16 cellular contexts compared by ENCODE assay signal in genomic region chr16:84907046-84907445, GRCh38.
"Had no signal": no experiment of that assay in that cellular context is flagged by ENCODE, and none has a peak within 500 bp of the region (broad histone marks: within the 10 kb centered on the region; RNA-seq: fewer than 3 reads in every experiment).

No MANE protein-coding gene starts in this region.

- H3K4me1 ChIP-seq: gastrocnemius medialis, sigmoid colon had no signal

- H3K36me3 Mint-ChIP-seq: activated naive CD4-positive, alpha-beta T cell treated with anti-CD3 and anti-CD28 coated beads, Interleukin-2, amount 50 U/mL, for 72 hours had no signal

- H3K9me3 Mint-ChIP-seq: activated naive CD4-positive, alpha-beta T cell treated with anti-CD3 and anti-CD28 coated beads, Interleukin-2, amount 50 U/mL, for 72 hours; activated T-cell treated with anti-CD3 and anti-CD28 coated beads, Interleukin-2, amount 50 U/mL, for 72 hours; neural crest cell had no signal

- H3K4me3 ChIP-seq: adrenal gland, gastrocnemius medialis, lung, ovary, sigmoid colon, tibial nerve had no signal

- ATAC-seq: activated naive CD4-positive, alpha-beta T cell treated with anti-CD3 and anti-CD28 coated beads, Interleukin-2, amount 50 U/mL, for 72 hours; activated T-cell treated with anti-CD3 and anti-CD28 coated beads, Interleukin-2, amount 50 U/mL, for 72 hours; stimulated activated naive CD8-positive, alpha-beta T cell treated with anti-CD3 and anti-CD28 coated beads, Interleukin-15, Interleukin-2, amounts not matched to agents 100 U/mL and 50 U/mL, for 24 hours had no signal

- H3K36me3 ChIP-seq: adrenal gland, gastrocnemius medialis, ovary had no signal

- H3K27ac ChIP-seq: ovary had no signal

- H3K27me3 ChIP-seq: adrenal gland, gastrocnemius medialis, ovary, sigmoid colon, tibial nerve had no signal

- DNase-seq: activated CD4-positive, alpha-beta T cell treated with anti-CD3 and anti-CD28 coated beads, Interleukin-2, amount 50 U/mL, for 4 hours; activated gamma-delta T cell treated with Interleukin-2 at 50 U/mL for 16 hours; activated T-cell treated with anti-CD3 and anti-CD28 coated beads, Interleukin-2, amount 50 U/mL, for 72 hours; central memory CD4-positive, alpha-beta T cell; stimulated activated CD4-positive, alpha-beta T cell treated with anti-CD3 and anti-CD28 coated beads, Interleukin-12 subunit alpha, Interleukin-12 subunit beta, amount 100 ng/mL, for 4 hours; stimulated activated CD4-positive, alpha-beta T cell treated with anti-CD3 and anti-CD28 coated beads, Interleukin-2, amount 100 ng/mL, for 24 hours; stimulated activated naive CD8-positive, alpha-beta T cell treated with anti-CD3 and anti-CD28 coated beads, Interleukin-15, Interleukin-2, amounts not matched to agents 100 U/mL and 50 U/mL, for 24 hours; SW 1271 had no signal

- H3K27ac Mint-ChIP-seq: activated naive CD4-positive, alpha-beta T cell treated with anti-CD3 and anti-CD28 coated beads, Interleukin-2, amount 50 U/mL, for 72 hours; activated T-cell treated with anti-CD3 and anti-CD28 coated beads, Interleukin-2, amount 50 U/mL, for 72 hours had no signal

- H3K4me3 Mint-ChIP-seq: activated T-cell treated with anti-CD3 and anti-CD28 coated beads, Interleukin-2, amount 50 U/mL, for 72 hours; neural crest cell had no signal

- H3K9me3 ChIP-seq: adrenal gland, gastrocnemius medialis, ovary, sigmoid colon, tibial nerve had no signal
